Comparison of ENCODE assay signal across 28 cellular contexts in the genomic region with DNA sequence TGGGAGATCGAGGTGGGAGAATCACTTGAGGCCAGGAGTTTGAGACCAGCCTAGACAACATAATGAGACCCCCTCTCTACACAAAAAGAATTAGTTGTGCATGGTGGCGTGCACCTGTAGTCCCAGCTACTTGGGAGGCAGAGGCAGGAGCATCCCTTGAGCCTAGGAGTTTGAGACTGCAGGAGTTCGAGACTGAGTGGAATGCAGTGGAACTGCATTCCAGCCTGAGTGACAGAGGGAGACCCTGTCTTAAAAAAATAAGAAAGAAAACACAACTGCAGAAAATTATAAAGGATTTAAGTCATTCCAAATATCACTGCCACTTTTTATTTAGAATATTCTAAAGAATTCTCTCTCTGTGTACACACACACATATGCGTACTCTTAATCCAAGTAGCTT.
"Had no signal": no experiment of that assay in that cellular context is flagged by ENCODE, and none has a peak within 500 bp of the region (broad histone marks: within the 10 kb centered on the region; RNA-seq: fewer than 3 reads in every experiment).

No MANE protein-coding gene starts in this region.

- H3K4me3 ChIP-seq: neural progenitor cell, ovary, psoas muscle, right lobe of liver, sigmoid colon, stomach, thoracic aorta, thyroid gland, tibial nerve, upper lobe of left lung, vagina had no signal

- H3K36me3 Mint-ChIP-seq: natural killer cell had no signal

- H3K4me3 Mint-ChIP-seq: natural killer cell; nephron; neural progenitor cell; stimulated activated effector memory CD8-positive, alpha-beta T cell treated with anti-CD3 and anti-CD28 coated beads, Interleukin-12 subunit alpha, Interleukin-12 subunit beta, amount 100 ng/mL, for 72 hours; stimulated activated naive B cell treated with anti-CD40 and anti-IgM and Interleukin-4, amounts not matched to agents 10 μg/mL and 1 μg/mL and 100 μg/mL, for 72 hours; stimulated activated naive CD8-positive, alpha-beta T cell treated with anti-CD3 and anti-CD28 coated beads, Interleukin-15, Interleukin-2, amounts not matched to agents 100 ng/mL and 50 ng/mL, for 24 hours had no signal

- DNase-seq: natural killer cell; occipital lobe; ovary; posterior cingulate gyrus; psoas muscle; right cardiac atrium; right lobe of liver; sigmoid colon; small intestine; stimulated activated CD4-positive, alpha-beta T cell treated with anti-CD3 and anti-CD28 coated beads, Interleukin-15, amount 100 ng/mL, for 24 hours; stimulated activated CD4-positive, alpha-beta T cell treated with anti-CD3 and anti-CD28 coated beads, Interleukin-2, amount 100 ng/mL, for 24 hours; stimulated activated CD4-positive, alpha-beta T cell treated with anti-CD3 and anti-CD28 coated beads, Interleukin-2, amount 100 ng/mL, for 48 hours; stimulated activated CD4-positive, alpha-beta T cell treated with anti-CD3 and anti-CD28 coated beads, Interleukin-4, amount 100 ng/mL, for 24 hours; stimulated activated naive B cell treated with anti-CD40 and anti-IgM and Interleukin-4, amounts not matched to agents 10 μg/mL and 1 μg/mL and 100 μg/mL, for 72 hours; stimulated activated naive CD4-positive, alpha-beta T cell treated with Interleukin-2 at 50 U/mL for 16 hours; stomach; thyroid gland; upper lobe of left lung had no signal

- H3K4me1 ChIP-seq: neural progenitor cell, parathyroid adenoma, psoas muscle, right lobe of liver, sigmoid colon, stomach, thyroid gland, tibial nerve, upper lobe of left lung, vagina had no signal

- H3K9me3 Mint-ChIP-seq: natural killer cell; nephron; neural progenitor cell; stimulated activated effector memory CD8-positive, alpha-beta T cell treated with anti-CD3 and anti-CD28 coated beads, Interleukin-12 subunit alpha, Interleukin-12 subunit beta, amount 100 ng/mL, for 72 hours; stimulated activated naive B cell treated with anti-CD40 and anti-IgM and Interleukin-4, amounts not matched to agents 10 μg/mL and 1 μg/mL and 100 μg/mL, for 72 hours; stimulated activated naive CD8-positive, alpha-beta T cell treated with anti-CD3 and anti-CD28 coated beads, Interleukin-15, Interleukin-2, amounts not matched to agents 100 ng/mL and 50 ng/mL, for 24 hours had no signal

- H3K27me3 ChIP-seq: neural progenitor cell, ovary, right lobe of liver, sigmoid colon, thyroid gland, tibial nerve, upper lobe of left lung, vagina had no signal

- H3K4me1 Mint-ChIP-seq: natural killer cell; nephron; neural progenitor cell; stimulated activated effector memory CD8-positive, alpha-beta T cell treated with anti-CD3 and anti-CD28 coated beads, Interleukin-12 subunit alpha, Interleukin-12 subunit beta, amount 100 ng/mL, for 72 hours; stimulated activated naive B cell treated with anti-CD40 and anti-IgM and Interleukin-4, amounts not matched to agents 10 μg/mL and 1 μg/mL and 100 μg/mL, for 72 hours had no signal

- H3K9me3 ChIP-seq: ovary, psoas muscle, right lobe of liver, sigmoid colon, stomach, thoracic aorta, thyroid gland, tibial nerve, upper lobe of left lung, vagina had no signal

- H3K36me3 ChIP-seq: ovary, right lobe of liver, thoracic aorta, thyroid gland, tibial nerve, vagina had no signal

- H3K9ac ChIP-seq: neural progenitor cell, parathyroid adenoma had no signal

- H2AFZ ChIP-seq: neural progenitor cell, parathyroid adenoma had no signal

- H3K27ac ChIP-seq: neural progenitor cell, ovary, parathyroid adenoma, psoas muscle, right lobe of liver, sigmoid colon, stomach, thoracic aorta, thyroid gland, tibial nerve, upper lobe of left lung, vagina had no signal

- H3K27ac Mint-ChIP-seq: natural killer cell; nephron; neural progenitor cell; progenitor cell of endocrine pancreas; stimulated activated effector memory CD8-positive, alpha-beta T cell treated with anti-CD3 and anti-CD28 coated beads, Interleukin-12 subunit alpha, Interleukin-12 subunit beta, amount 100 ng/mL, for 72 hours; stimulated activated naive B cell treated with anti-CD40 and anti-IgM and Interleukin-4, amounts not matched to agents 10 μg/mL and 1 μg/mL and 100 μg/mL, for 72 hours; stimulated activated naive CD8-positive, alpha-beta T cell treated with anti-CD3 and anti-CD28 coated beads, Interleukin-15, Interleukin-2, amounts not matched to agents 100 ng/mL and 50 ng/mL, for 24 hours had no signal

- FAIRE-seq: small intestine, urothelium cell line had no signal

- H3K27me3 Mint-ChIP-seq: progenitor cell of endocrine pancreas; stimulated activated naive B cell treated with anti-CD40 and anti-IgM and Interleukin-4, amounts not matched to agents 10 μg/mL and 1 μg/mL and 100 μg/mL, for 72 hours; stimulated activated naive CD8-positive, alpha-beta T cell treated with anti-CD3 and anti-CD28 coated beads, Interleukin-15, Interleukin-2, amounts not matched to agents 100 ng/mL and 50 ng/mL, for 24 hours had no signal

- H3K79me2 ChIP-seq: parathyroid adenoma had no signal

- H3K4me2 ChIP-seq: neural progenitor cell had no signal
